ENCODE assay signal across 9 cellular contexts in the genomic region with DNA sequence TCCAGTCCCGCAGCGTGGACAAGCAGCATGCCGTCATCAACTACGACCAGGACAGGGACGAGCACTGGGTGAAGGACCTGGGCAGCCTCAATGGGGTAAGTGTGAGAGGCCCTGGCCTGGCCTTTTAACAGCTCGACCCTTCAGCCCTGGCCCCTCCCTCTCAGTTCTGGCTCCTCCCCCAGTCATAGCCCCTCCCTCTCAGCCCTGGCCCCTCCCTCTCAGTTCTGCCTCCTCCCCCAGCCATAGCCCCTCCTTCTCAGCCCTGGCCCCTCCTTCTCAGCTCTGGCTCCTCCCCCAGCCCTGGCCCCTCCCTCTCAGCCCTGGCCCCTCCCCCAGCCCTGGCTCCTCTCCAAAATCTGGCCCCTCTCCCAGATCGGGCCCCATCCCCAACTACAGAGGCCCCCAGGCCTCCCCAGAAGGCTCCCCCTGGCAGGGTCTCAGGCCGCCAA. TPM values are rescaled to one million over a fixed set of nuclear protein-coding genes. Genes with fewer than 3 reads are reported as not detected.
DNase-seq lines count a peak whose midpoint lies in the region; ATAC-seq and TF ChIP-seq lines count a peak whose summit lies in the region.
"Had no signal": no experiment of that assay in that cellular context is flagged by ENCODE, and none has a peak within 500 bp of the region (broad histone marks: within the 10 kb centered on the region; RNA-seq: fewer than 3 reads in every experiment).

No MANE protein-coding gene starts in this region.

- no peak for TF ChIP-seq EP300 in Ishikawa (IDR thresholded peaks at IDR 0.05; ENCODE audit: borderline replicate concordance)

- H3K36me3 Mint-ChIP-seq in activated naive CD4-positive, alpha-beta T cell treated with anti-CD3 and anti-CD28 coated beads, Interleukin-2, amount 50 U/mL, for 72 hours, result no peaks in the 10 kb centered on the region

- TF ChIP-seq CTCF in lower lobe of right lung (IDR thresholded peaks at IDR 0.05), result no peak

- DNase-seq in CMK (ENCODE audit: low read depth), result peak; percentile 31
- DNase-seq in activated naive CD4-positive, alpha-beta T cell treated with anti-CD3 and anti-CD28 coated beads, Interleukin-2, amount 50 U/mL, for 72 hours (ENCODE audit: low spot score in 2 of 2), result peak in 1 of 2 donors; percentile 65
- DNase-seq in lower lobe of right lung, result no peak
- no peak for DNase-seq in cerebellar nuclear complex (lab: John Stamatoyannopoulos, UW)
- DNase-seq in central memory CD4-positive, alpha-beta T cell, result no peak

- H3K4me3 ChIP-seq in lower lobe of right lung, result no peak overlapping the region
- H3K4me3 ChIP-seq: thoracic aorta had no signal

- no peaks in the 10 kb centered on the region for H3K27me3 ChIP-seq in lower lobe of right lung (ENCODE audit: low read depth)

- ATAC-seq in activated naive CD4-positive, alpha-beta T cell treated with anti-CD3 and anti-CD28 coated beads, Interleukin-2, amount 50 U/mL, for 72 hours, result peak; percentile 39 to 90
- ATAC-seq in lower lobe of right lung (peak; percentile 64 to 68), GM18909 (IDR thresholded peaks at IDR 0.05; ENCODE audit: poor library complexity, unreplicated experiment) (no peak), GM18498 (IDR thresholded peaks at IDR 0.05; ENCODE audit: unreplicated experiment) (no peak)

- H3K9me3 ChIP-seq in lower lobe of right lung, result no peaks in the 10 kb centered on the region
- H3K9me3 ChIP-seq: thoracic aorta had no signal

- no peak overlapping the region for H3K27ac Mint-ChIP-seq in activated naive CD4-positive, alpha-beta T cell treated with anti-CD3 and anti-CD28 coated beads, Interleukin-2, amount 50 U/mL, for 72 hours

- H3K36me3 ChIP-seq in lower lobe of right lung, result peaks cover 25% of the 10 kb centered on the region

- peaks cover 6% of the 10 kb centered on the region for H3K4me1 ChIP-seq in lower lobe of right lung

- no peak overlapping the region for H3K27ac ChIP-seq in lower lobe of right lung
- H3K27ac ChIP-seq: thoracic aorta had no signal

- intact Hi-C loops in lower lobe of right lung (cut with DNase I), result no loop called here

- TF ChIP-seq RAD21 in Ishikawa (IDR thresholded peaks at IDR 0.05; ENCODE audit: low read depth), result no peak

- no peaks in the 10 kb centered on the region for H3K9me3 Mint-ChIP-seq in activated naive CD4-positive, alpha-beta T cell treated with anti-CD3 and anti-CD28 coated beads, Interleukin-2, amount 50 U/mL, for 72 hours

TF ChIP-seq in Ishikawa, 13 proteins besides CTCF, POLR2A, EP300 and RAD21:
- TF ChIP-seq NFIC (IDR thresholded peaks at IDR 0.05) (peak; percentile 67), EGR1 (IDR thresholded peaks at IDR 0.05) (no peak)

RNA-seq across cellular contexts. Expression of a gene that starts 11.2 kb away (rescaled TPM):
- total RNA-seq in activated naive CD4-positive, alpha-beta T cell treated with anti-CD3 and anti-CD28 coated beads, Interleukin-2, amount 50 U/mL, for 72 hours, result 1 to 10 TPM; 6.0 to 9.4 TPM
- total RNA-seq in lower lobe of right lung, result 24.7 TPM

RNA-seq across cellular contexts. Expression of a gene that starts 48.4 kb away (rescaled TPM):
- total RNA-seq in activated naive CD4-positive, alpha-beta T cell treated with anti-CD3 and anti-CD28 coated beads, Interleukin-2, amount 50 U/mL, for 72 hours, result under 1 TPM in 1 of 2 donors, not detected in 1; 0.04 TPM
- 1.2 TPM for total RNA-seq in lower lobe of right lung

Comparison
In these comparisons a context has a peak if more than half of its experiments do, and no peak if none do; other contexts are left out.
1. ATAC-seq: peak in activated naive CD4-positive, alpha-beta T cell treated with anti-CD3 and anti-CD28 coated beads, Interleukin-2, amount 50 U/mL, for 72 hours (2 of 2) and lower lobe of right lung (2 of 2); none in GM18909 (single experiment) and GM18498 (single experiment).